ENCODE assay signal across 1 cellular context in genomic region chr3:182925330-182925943, GRCh38.
TF ChIP-seq lines count a peak whose summit lies in the region.

No MANE protein-coding gene starts in this region.

TF ChIP-seq in GM23338, 12 proteins besides CTCF, POLR2A, EP300 and RAD21 (continued from another document):
- TF ChIP-seq, protein P1, sequence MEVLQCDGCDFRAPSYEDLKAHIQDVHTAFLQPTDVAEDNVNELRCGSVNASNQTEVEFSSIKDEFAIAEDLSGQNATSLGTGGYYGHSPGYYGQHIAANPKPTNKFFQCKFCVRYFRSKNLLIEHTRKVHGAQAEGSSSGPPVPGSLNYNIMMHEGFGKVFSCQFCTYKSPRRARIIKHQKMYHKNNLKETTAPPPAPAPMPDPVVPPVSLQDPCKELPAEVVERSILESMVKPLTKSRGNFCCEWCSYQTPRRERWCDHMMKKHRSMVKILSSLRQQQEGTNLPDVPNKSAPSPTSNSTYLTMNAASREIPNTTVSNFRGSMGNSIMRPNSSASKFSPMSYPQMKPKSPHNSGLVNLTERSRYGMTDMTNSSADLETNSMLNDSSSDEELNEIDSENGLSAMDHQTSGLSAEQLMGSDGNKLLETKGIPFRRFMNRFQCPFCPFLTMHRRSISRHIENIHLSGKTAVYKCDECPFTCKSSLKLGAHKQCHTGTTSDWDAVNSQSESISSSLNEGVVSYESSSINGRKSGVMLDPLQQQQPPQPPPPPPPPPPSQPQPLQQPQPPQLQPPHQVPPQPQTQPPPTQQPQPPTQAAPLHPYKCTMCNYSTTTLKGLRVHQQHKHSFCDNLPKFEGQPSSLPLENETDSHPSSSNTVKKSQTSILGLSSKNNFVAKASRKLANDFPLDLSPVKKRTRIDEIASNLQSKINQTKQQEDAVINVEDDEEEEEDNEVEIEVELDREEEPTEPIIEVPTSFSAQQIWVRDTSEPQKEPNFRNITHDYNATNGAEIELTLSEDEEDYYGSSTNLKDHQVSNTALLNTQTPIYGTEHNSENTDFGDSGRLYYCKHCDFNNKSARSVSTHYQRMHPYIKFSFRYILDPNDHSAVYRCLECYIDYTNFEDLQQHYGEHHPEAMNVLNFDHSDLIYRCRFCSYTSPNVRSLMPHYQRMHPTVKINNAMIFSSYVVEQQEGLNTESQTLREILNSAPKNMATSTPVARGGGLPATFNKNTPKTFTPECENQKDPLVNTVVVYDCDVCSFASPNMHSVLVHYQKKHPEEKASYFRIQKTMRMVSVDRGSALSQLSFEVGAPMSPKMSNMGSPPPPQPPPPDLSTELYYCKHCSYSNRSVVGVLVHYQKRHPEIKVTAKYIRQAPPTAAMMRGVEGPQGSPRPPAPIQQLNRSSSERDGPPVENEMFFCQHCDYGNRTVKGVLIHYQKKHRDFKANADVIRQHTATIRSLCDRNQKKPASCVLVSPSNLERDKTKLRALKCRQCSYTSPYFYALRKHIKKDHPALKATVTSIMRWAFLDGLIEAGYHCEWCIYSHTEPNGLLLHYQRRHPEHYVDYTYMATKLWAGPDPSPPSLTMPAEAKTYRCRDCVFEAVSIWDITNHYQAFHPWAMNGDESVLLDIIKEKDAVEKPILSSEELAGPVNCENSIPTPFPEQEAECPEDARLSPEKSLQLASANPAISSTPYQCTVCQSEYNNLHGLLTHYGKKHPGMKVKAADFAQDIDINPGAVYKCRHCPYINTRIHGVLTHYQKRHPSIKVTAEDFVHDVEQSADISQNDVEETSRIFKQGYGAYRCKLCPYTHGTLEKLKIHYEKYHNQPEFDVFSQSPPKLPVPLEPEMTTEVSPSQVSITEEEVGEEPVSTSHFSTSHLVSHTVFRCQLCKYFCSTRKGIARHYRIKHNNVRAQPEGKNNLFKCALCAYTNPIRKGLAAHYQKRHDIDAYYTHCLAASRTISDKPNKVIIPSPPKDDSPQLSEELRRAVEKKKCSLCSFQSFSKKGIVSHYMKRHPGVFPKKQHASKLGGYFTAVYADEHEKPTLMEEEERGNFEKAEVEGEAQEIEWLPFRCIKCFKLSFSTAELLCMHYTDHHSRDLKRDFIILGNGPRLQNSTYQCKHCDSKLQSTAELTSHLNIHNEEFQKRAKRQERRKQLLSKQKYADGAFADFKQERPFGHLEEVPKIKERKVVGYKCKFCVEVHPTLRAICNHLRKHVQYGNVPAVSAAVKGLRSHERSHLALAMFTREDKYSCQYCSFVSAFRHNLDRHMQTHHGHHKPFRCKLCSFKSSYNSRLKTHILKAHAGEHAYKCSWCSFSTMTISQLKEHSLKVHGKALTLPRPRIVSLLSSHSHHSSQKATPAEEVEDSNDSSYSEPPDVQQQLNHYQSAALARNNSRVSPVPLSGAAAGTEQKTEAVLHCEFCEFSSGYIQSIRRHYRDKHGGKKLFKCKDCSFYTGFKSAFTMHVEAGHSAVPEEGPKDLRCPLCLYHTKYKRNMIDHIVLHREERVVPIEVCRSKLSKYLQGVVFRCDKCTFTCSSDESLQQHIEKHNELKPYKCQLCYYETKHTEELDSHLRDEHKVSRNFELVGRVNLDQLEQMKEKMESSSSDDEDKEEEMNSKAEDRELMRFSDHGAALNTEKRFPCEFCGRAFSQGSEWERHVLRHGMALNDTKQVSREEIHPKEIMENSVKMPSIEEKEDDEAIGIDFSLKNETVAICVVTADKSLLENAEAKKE (CRISPR knock-in tag; IDR thresholded peaks at IDR 0.05): no peak
- TF ChIP-seq REST (IDR thresholded peaks at IDR 0.05; ENCODE audit: unreplicated experiment) (no peak), JUNB (IDR thresholded peaks at IDR 0.05; ENCODE audit: unreplicated experiment) (no peak), ETS1 (IDR thresholded peaks at IDR 0.05) (no peak), NANOG (IDR thresholded peaks at IDR 0.05; ENCODE audit: borderline replicate concordance) (no peak), CREB1 (CRISPR knock-in tag; IDR thresholded peaks at IDR 0.05; ENCODE audit: low read depth) (no peak)
